Comparison of ENCODE assay signal across 27 cellular contexts in genomic region chr12:111046896-111047295, GRCh38. TPM values are rescaled to one million over a fixed set of nuclear protein-coding genes. Genes with fewer than 3 reads are reported as not detected.
DNase-seq lines count a peak whose midpoint lies in the region; ATAC-seq and TF ChIP-seq lines count a peak whose summit lies in the region.
"Had no signal": no experiment of that assay in that cellular context is flagged by ENCODE, and none has a peak within 500 bp of the region (broad histone marks: within the 10 kb centered on the region; RNA-seq: fewer than 3 reads in every experiment).

No MANE protein-coding gene starts in this region.

- H3K27me3 ChIP-seq in endodermal cell (ENCODE audit: control insufficient read depth, insufficient read depth, low read length, poor library complexity, severe bottlenecking) (no peaks in the 10 kb centered on the region), neural progenitor cell (no peaks in the 10 kb centered on the region)
- no peaks in the 10 kb centered on the region for H3K27me3 ChIP-seq in CD4-positive, alpha-beta T cell (ENCODE audit: control insufficient read depth, insufficient read depth, low read length)
- H3K27me3 ChIP-seq: BLaER1 treated with 17β-estradiol and CSF1 and Interleukin-3, amounts not matched to agents 10 nM and 100 nM; MG63 had no signal

- ATAC-seq in CD4-positive, alpha-beta T cell (ENCODE audit: poor library complexity): no peak
- no peak for ATAC-seq in HG03139 (IDR thresholded peaks at IDR 0.05; ENCODE audit: unreplicated experiment)
- ATAC-seq: CD8-positive, alpha-beta T cell; HepG2; K562; Panc1; SK-N-SH treated with all-trans-retinoic acid at 6 μM for 48 hours had no signal

- intact Hi-C loops in CD4-positive, alpha-beta T cell (cut with DNase I, micrococcal nuclease): no loop called here

- H3K4me1 ChIP-seq in endodermal cell (ENCODE audit: control insufficient read depth, insufficient read depth, low read length) (peaks cover 3% of the 10 kb centered on the region), neural progenitor cell (peaks cover 4% of the 10 kb centered on the region)

- H3K4me3 ChIP-seq in endodermal cell (ENCODE audit: low read length) (no peak overlapping the region), neural progenitor cell (no peak overlapping the region)
- H3K4me3 ChIP-seq: BLaER1 treated with 17β-estradiol and CSF1 and Interleukin-3, amounts not matched to agents 10 nM and 100 nM; K562; MG63 had no signal

- no peaks in the 10 kb centered on the region for H4K20me1 ChIP-seq in neural progenitor cell (ENCODE audit: low read depth)
- H4K20me1 ChIP-seq: BLaER1 treated with 17β-estradiol and CSF1 and Interleukin-3, amounts not matched to agents 10 nM and 100 nM had no signal

- peak overlapping the region; percentile 10 for H3K4me2 ChIP-seq in neural progenitor cell
- H3K4me2 ChIP-seq: BLaER1 treated with 17β-estradiol and CSF1 and Interleukin-3, amounts not matched to agents 10 nM and 100 nM had no signal

- H3K27me3 Mint-ChIP-seq in endodermal cell (ENCODE audit: insufficient read depth) (peaks cover 17% of the 10 kb centered on the region), neural progenitor cell (ENCODE audit: insufficient read depth, low read depth) (no peaks in the 10 kb centered on the region)
- H3K27me3 Mint-ChIP-seq in CD4-positive, alpha-beta T cell: no peaks in the 10 kb centered on the region

- TF ChIP-seq CTCF in endodermal cell (conservative IDR thresholded peaks at IDR 0.05) (no peak), neural progenitor cell (IDR thresholded peaks at IDR 0.05) (no peak)
- TF ChIP-seq CTCF in CD4-positive, alpha-beta T cell (IDR thresholded peaks at IDR 0.05): no peak

- H3K9me3 Mint-ChIP-seq in endodermal cell (no peaks in the 10 kb centered on the region), neural progenitor cell (no peaks in the 10 kb centered on the region)
- H3K9me3 Mint-ChIP-seq in CD4-positive, alpha-beta T cell: no peaks in the 10 kb centered on the region
- H3K9me3 Mint-ChIP-seq: CD8-positive, alpha-beta T cell; HFFc6 had no signal

- H3K4me3 Mint-ChIP-seq in endodermal cell (no peak overlapping the region), neural progenitor cell (no peak overlapping the region)
- no peak overlapping the region for H3K4me3 Mint-ChIP-seq in CD4-positive, alpha-beta T cell
- H3K4me3 Mint-ChIP-seq: CD8-positive, alpha-beta T cell; HFFc6 had no signal

- DNase-seq in activated effector memory CD4-positive, alpha-beta T cell treated with anti-CD3 and anti-CD28 coated beads, Interleukin-2, amount 50 U/mL, for 16 hours: peak; percentile 39
- DNase-seq in activated effector memory CD4-positive, alpha-beta T cell treated with Interleukin-2 at 50 U/mL for 16 hours: no peak
- DNase-seq in endodermal cell (peak; percentile 97), neural progenitor cell (ENCODE audit: low spot score) (no peak), NCI-H1930 (lab: John Stamatoyannopoulos, UW) (no peak), putamen (ENCODE audit: low spot score) (no peak)
- no peak for DNase-seq in CD4-positive, alpha-beta T cell
- DNase-seq: ACHN; CD8-positive, alpha-beta T cell; DND-41; GOT3; HFFc6; MG63; NCI-H1417; NCI-H1694 treated with DMSO at 0.1 percent for 48 hours; NCI-H2107; NCI-H774; NK-92 treated with Interleukin-12 subunit alpha and Interleukin-12 subunit beta, amount 100 ng/mL, for 24 hours had no signal

- peaks cover 5% of the 10 kb centered on the region for H3F3A ChIP-seq in neural progenitor cell (ENCODE audit: low read depth)

- no peak overlapping the region for H3K27ac ChIP-seq in endodermal cell (ENCODE audit: low read depth, low read length)
- H3K27ac ChIP-seq in neural progenitor cell: no peak overlapping the region
- H3K27ac ChIP-seq in CD4-positive, alpha-beta T cell (ENCODE audit: low read depth, low read length): no peak overlapping the region
- H3K27ac ChIP-seq: 22Rv1; BLaER1 treated with 17β-estradiol and CSF1 and Interleukin-3, amounts not matched to agents 10 nM and 100 nM had no signal

- POLR2A ChIA-PET in CD4-positive, alpha-beta T cell (lab: Charles Lee): no interaction called here

- CTCF ChIA-PET in CD4-positive, alpha-beta T cell (lab: Charles Lee): no interaction called here

- 58 to 66% methylated on average over 19 to 22 of the region's 22 CpGs for WGBS in endodermal cell (ENCODE audit: insufficient coverage in 1 of 2, insufficient read length in 1 of 2), 2 experiments

- H3K27ac Mint-ChIP-seq in endodermal cell (peak overlapping the region; percentile 58), neural progenitor cell (no peak overlapping the region)
- no peak overlapping the region for H3K27ac Mint-ChIP-seq in CD4-positive, alpha-beta T cell
- H3K27ac Mint-ChIP-seq: CD8-positive, alpha-beta T cell; HFFc6 had no signal

- H3K36me3 ChIP-seq in endodermal cell (ENCODE audit: control insufficient read depth, insufficient read depth, low read length): peaks cover 12% of the 10 kb centered on the region
- H3K36me3 ChIP-seq in neural progenitor cell: no peaks in the 10 kb centered on the region
- H3K36me3 ChIP-seq: BLaER1 treated with 17β-estradiol and CSF1 and Interleukin-3, amounts not matched to agents 10 nM and 100 nM; MG63 had no signal

- no peaks in the 10 kb centered on the region for H3K79me2 ChIP-seq in neural progenitor cell (ENCODE audit: low read depth)

- H3K36me3 Mint-ChIP-seq in endodermal cell (ENCODE audit: low read depth) (no peaks in the 10 kb centered on the region), neural progenitor cell (no peaks in the 10 kb centered on the region)
- no peaks in the 10 kb centered on the region for H3K36me3 Mint-ChIP-seq in CD4-positive, alpha-beta T cell (ENCODE audit: low read depth)
- H3K36me3 Mint-ChIP-seq: CD8-positive, alpha-beta T cell had no signal

- H3K9me3 ChIP-seq in endodermal cell (ENCODE audit: control insufficient read depth, low read length): no peaks in the 10 kb centered on the region
- no peaks in the 10 kb centered on the region for H3K9me3 ChIP-seq in neural progenitor cell (ENCODE audit: low read depth)
- no peaks in the 10 kb centered on the region for H3K9me3 ChIP-seq in CD4-positive, alpha-beta T cell (ENCODE audit: control insufficient read depth, low read length)
- H3K9me3 ChIP-seq: MG63 had no signal

- no peak overlapping the region for H3K9ac ChIP-seq in endodermal cell (ENCODE audit: extremely low read depth, low read length, poor library complexity, severe bottlenecking)
- no peak overlapping the region for H3K9ac ChIP-seq in neural progenitor cell
- H3K9ac ChIP-seq: BLaER1 treated with 17β-estradiol and CSF1 and Interleukin-3, amounts not matched to agents 10 nM and 100 nM had no signal

- H3K4me1 Mint-ChIP-seq in endodermal cell (peaks cover 5% of the 10 kb centered on the region), neural progenitor cell (no peaks in the 10 kb centered on the region)
- no peaks in the 10 kb centered on the region for H3K4me1 Mint-ChIP-seq in CD4-positive, alpha-beta T cell (ENCODE audit: low read depth)

- H2AFZ ChIP-seq in neural progenitor cell (replicated peaks): no peak overlapping the region

RNA-seq across cellular contexts. Expression of gene CUX2, which starts 12.9 kb away (rescaled TPM):
- total RNA-seq in endodermal cell (10 to 100 TPM in 1 of 2 donors, 1 to 10 TPM in 1; 9.7 to 12.3 TPM), neural progenitor cell (ENCODE audit: low replicate concordance) (2.1 and 2.5 TPM in 2 replicates)
- 6.2 TPM for polyA plus RNA-seq in endodermal cell (2013, experiment 1 of 2)
- 5.9 TPM for polyA plus RNA-seq in endodermal cell (2013, experiment 2 of 2)
- under 1 TPM; 0.20 to 0.30 TPM for total RNA-seq in CD4-positive, alpha-beta T cell
- total RNA-seq: HepG2, HFFc6, K562, LHCN-M2, NCI-H460 had no signal
- polyA plus RNA-seq: HepG2, K562 had no signal

Comparison
In these comparisons a context has a peak if more than half of its experiments do, and no peak if none do; other contexts are left out.
1. DNase-seq: peak in activated effector memory CD4-positive, alpha-beta T cell treated with anti-CD3 and anti-CD28 coated beads, Interleukin-2, amount 50 U/mL, for 16 hours (single experiment) and endodermal cell (single experiment); none in activated effector memory CD4-positive, alpha-beta T cell treated with Interleukin-2 at 50 U/mL for 16 hours (single experiment), neural progenitor cell (single experiment), CD4-positive, alpha-beta T cell (0 of 10), NCI-H1930 (0 of 2) and putamen (single experiment).